1 cellular context compared by ENCODE assay signal in genomic region chr12:49909826-49910225, GRCh38.
TF ChIP-seq lines count a peak whose summit lies in the region.

No MANE protein-coding gene starts in this region.

TF ChIP-seq in HCT116, 20 proteins besides CTCF, POLR2A, EP300 and RAD21 (continued from another document):
- TF ChIP-seq, protein P1, sequence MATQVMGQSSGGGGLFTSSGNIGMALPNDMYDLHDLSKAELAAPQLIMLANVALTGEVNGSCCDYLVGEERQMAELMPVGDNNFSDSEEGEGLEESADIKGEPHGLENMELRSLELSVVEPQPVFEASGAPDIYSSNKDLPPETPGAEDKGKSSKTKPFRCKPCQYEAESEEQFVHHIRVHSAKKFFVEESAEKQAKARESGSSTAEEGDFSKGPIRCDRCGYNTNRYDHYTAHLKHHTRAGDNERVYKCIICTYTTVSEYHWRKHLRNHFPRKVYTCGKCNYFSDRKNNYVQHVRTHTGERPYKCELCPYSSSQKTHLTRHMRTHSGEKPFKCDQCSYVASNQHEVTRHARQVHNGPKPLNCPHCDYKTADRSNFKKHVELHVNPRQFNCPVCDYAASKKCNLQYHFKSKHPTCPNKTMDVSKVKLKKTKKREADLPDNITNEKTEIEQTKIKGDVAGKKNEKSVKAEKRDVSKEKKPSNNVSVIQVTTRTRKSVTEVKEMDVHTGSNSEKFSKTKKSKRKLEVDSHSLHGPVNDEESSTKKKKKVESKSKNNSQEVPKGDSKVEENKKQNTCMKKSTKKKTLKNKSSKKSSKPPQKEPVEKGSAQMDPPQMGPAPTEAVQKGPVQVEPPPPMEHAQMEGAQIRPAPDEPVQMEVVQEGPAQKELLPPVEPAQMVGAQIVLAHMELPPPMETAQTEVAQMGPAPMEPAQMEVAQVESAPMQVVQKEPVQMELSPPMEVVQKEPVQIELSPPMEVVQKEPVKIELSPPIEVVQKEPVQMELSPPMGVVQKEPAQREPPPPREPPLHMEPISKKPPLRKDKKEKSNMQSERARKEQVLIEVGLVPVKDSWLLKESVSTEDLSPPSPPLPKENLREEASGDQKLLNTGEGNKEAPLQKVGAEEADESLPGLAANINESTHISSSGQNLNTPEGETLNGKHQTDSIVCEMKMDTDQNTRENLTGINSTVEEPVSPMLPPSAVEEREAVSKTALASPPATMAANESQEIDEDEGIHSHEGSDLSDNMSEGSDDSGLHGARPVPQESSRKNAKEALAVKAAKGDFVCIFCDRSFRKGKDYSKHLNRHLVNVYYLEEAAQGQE (IDR thresholded peaks at IDR 0.05; ENCODE audit: low read depth), result no peak
- TF ChIP-seq CEBPB (IDR thresholded peaks at IDR 0.05; ENCODE audit: low read depth) (no peak), JUND (IDR thresholded peaks at IDR 0.05) (no peak), SRF (IDR thresholded peaks at IDR 0.05; ENCODE audit: low read depth) (no peak), TCF7L2 (IDR thresholded peaks at IDR 0.05; ENCODE audit: borderline replicate concordance, extremely low read depth, insufficient read depth, insufficient read length) (no peak), POLR2AphosphoS5 (IDR thresholded peaks at IDR 0.05; ENCODE audit: low read depth, low read length) (peak; percentile 53), FOSL1 (IDR thresholded peaks at IDR 0.05; ENCODE audit: low read depth) (no peak), CBX3 (IDR thresholded peaks at IDR 0.05; ENCODE audit: low read depth) (peak; percentile 61; the same call in 1 of the 2 replicates), YY1 (IDR thresholded peaks at IDR 0.05; ENCODE audit: extremely low read depth, insufficient replicate concordance, low read depth, low read length) (no peak)
